12 cellular contexts compared by ENCODE assay signal in genomic region chr4:39205000-39205399, GRCh38.
"Had no signal": no experiment of that assay in that cellular context is flagged by ENCODE, and none has a peak within 500 bp of the region (broad histone marks: within the 10 kb centered on the region; RNA-seq: fewer than 3 reads in every experiment).

No MANE protein-coding gene starts in this region.

- ATAC-seq: activated CD4-positive, alpha-beta T cell treated with anti-CD3 and anti-CD28 coated beads for 36 hours; stimulated activated naive CD8-positive, alpha-beta T cell treated with anti-CD3 and anti-CD28 coated beads, Interleukin-15, Interleukin-2, amounts not matched to agents 100 U/mL and 50 U/mL, for 24 hours had no signal

- H3K27ac ChIP-seq: adrenal gland, hepatocyte, lower lobe of right lung had no signal

- H3K9me3 ChIP-seq: adrenal gland, lower lobe of right lung had no signal

- H3K27me3 ChIP-seq: adrenal gland, hepatocyte had no signal

- DNase-seq: activated CD4-positive, alpha-beta memory T cell treated with anti-CD3 and anti-CD28 coated beads for 36 hours; activated CD4-positive, alpha-beta T cell treated with anti-CD3 and anti-CD28 coated beads for 36 hours; activated naive CD4-positive, alpha-beta T cell treated with anti-CD3 and anti-CD28 coated beads, Interleukin-2, amount 50 U/mL, for 16 hours; activated T-cell treated with anti-CD3 and anti-CD28 coated beads, Interleukin-2, amount 50 U/mL, for 24 hours; effector CD8-positive, alpha-beta T cell; lower lobe of right lung; occipital lobe; right cardiac atrium; stimulated activated naive CD8-positive, alpha-beta T cell treated with anti-CD3 and anti-CD28 coated beads, Interleukin-15, Interleukin-2, amounts not matched to agents 100 U/mL and 50 U/mL, for 24 hours had no signal

- H3K4me3 ChIP-seq: adrenal gland, hepatocyte, lower lobe of right lung, smooth muscle cell had no signal
